ENCODE assay signal across 1 cellular context in the genomic region with DNA sequence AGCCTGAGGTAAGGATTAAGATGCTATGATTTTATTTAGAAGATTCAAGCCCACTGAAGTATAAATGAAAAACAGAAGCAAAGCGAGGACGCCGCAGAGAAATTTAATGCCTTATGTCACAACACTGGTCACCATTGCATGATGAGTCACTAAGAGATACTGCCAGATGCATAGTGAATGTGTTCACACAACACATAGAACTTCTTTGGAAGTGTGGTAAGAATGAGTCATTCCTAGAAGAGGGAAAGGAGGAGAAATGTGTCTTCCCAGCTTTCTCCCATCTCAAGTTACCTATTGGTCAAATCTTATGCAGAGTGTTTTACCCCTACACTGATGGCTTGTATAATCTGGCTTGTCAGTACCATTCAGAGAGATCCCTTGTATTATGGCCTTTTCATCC.
A peak's percentile ranks its signal among the peaks of the same experiment; 100 is the strongest.
TF ChIP-seq lines count a peak whose summit lies in the region.

No MANE protein-coding gene starts in this region.

TF ChIP-seq in HEK293, 187 proteins besides CTCF, POLR2A, EP300 and RAD21 (continued from another document and continues in another):
- TF ChIP-seq ZNF548 (tag by site-specific recombination; IDR thresholded peaks at IDR 0.05) = no peak
- no peak for TF ChIP-seq ZNF76 (tag by site-specific recombination; IDR thresholded peaks at IDR 0.05; ENCODE audit: borderline replicate concordance, low read depth)
- TF ChIP-seq ZNF571 (tag by site-specific recombination; IDR thresholded peaks at IDR 0.05) = no peak
- TF ChIP-seq ZSCAN23 (tag by site-specific recombination; IDR thresholded peaks at IDR 0.05) = 0 out of 2 replicates have a peak, but pooled peaks have one; percentile 30
- no peak for TF ChIP-seq ZNF423 (tag by site-specific recombination; IDR thresholded peaks at IDR 0.05)
- no peak for TF ChIP-seq ZNF768 (tag by site-specific recombination; IDR thresholded peaks at IDR 0.05)
- no peak for TF ChIP-seq ZNF140 (tag by site-specific recombination; IDR thresholded peaks at IDR 0.05)
- TF ChIP-seq ZNF354C (tag by site-specific recombination; IDR thresholded peaks at IDR 0.05; ENCODE audit: borderline replicate concordance, low read depth) = no peak
- no peak for TF ChIP-seq SETDB1 (IDR thresholded peaks at IDR 0.05; ENCODE audit: insufficient read length, low read length)
- TF ChIP-seq, protein P1, sequence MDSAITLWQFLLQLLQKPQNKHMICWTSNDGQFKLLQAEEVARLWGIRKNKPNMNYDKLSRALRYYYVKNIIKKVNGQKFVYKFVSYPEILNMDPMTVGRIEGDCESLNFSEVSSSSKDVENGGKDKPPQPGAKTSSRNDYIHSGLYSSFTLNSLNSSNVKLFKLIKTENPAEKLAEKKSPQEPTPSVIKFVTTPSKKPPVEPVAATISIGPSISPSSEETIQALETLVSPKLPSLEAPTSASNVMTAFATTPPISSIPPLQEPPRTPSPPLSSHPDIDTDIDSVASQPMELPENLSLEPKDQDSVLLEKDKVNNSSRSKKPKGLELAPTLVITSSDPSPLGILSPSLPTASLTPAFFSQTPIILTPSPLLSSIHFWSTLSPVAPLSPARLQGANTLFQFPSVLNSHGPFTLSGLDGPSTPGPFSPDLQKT (IDR thresholded peaks at IDR 0.05; ENCODE audit: borderline replicate concordance, low read depth, low read length) = no peak
- no peak for TF ChIP-seq ZNF266 (tag by site-specific recombination; IDR thresholded peaks at IDR 0.05; ENCODE audit: low read depth)
- no peak for TF ChIP-seq YY2 (tag by site-specific recombination; IDR thresholded peaks at IDR 0.05)
- no peak for TF ChIP-seq ZIC2 (tag by site-specific recombination; IDR thresholded peaks at IDR 0.05)
- TF ChIP-seq ZNF501 (tag by site-specific recombination; IDR thresholded peaks at IDR 0.05) = no peak
- TF ChIP-seq, protein P2, sequence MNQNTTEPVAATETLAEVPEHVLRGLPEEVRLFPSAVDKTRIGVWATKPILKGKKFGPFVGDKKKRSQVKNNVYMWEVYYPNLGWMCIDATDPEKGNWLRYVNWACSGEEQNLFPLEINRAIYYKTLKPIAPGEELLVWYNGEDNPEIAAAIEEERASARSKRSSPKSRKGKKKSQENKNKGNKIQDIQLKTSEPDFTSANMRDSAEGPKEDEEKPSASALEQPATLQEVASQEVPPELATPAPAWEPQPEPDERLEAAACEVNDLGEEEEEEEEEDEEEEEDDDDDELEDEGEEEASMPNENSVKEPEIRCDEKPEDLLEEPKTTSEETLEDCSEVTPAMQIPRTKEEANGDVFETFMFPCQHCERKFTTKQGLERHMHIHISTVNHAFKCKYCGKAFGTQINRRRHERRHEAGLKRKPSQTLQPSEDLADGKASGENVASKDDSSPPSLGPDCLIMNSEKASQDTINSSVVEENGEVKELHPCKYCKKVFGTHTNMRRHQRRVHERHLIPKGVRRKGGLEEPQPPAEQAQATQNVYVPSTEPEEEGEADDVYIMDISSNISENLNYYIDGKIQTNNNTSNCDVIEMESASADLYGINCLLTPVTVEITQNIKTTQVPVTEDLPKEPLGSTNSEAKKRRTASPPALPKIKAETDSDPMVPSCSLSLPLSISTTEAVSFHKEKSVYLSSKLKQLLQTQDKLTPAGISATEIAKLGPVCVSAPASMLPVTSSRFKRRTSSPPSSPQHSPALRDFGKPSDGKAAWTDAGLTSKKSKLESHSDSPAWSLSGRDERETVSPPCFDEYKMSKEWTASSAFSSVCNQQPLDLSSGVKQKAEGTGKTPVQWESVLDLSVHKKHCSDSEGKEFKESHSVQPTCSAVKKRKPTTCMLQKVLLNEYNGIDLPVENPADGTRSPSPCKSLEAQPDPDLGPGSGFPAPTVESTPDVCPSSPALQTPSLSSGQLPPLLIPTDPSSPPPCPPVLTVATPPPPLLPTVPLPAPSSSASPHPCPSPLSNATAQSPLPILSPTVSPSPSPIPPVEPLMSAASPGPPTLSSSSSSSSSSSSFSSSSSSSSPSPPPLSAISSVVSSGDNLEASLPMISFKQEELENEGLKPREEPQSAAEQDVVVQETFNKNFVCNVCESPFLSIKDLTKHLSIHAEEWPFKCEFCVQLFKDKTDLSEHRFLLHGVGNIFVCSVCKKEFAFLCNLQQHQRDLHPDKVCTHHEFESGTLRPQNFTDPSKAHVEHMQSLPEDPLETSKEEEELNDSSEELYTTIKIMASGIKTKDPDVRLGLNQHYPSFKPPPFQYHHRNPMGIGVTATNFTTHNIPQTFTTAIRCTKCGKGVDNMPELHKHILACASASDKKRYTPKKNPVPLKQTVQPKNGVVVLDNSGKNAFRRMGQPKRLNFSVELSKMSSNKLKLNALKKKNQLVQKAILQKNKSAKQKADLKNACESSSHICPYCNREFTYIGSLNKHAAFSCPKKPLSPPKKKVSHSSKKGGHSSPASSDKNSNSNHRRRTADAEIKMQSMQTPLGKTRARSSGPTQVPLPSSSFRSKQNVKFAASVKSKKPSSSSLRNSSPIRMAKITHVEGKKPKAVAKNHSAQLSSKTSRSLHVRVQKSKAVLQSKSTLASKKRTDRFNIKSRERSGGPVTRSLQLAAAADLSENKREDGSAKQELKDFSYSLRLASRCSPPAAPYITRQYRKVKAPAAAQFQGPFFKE (tag by site-specific recombination; IDR thresholded peaks at IDR 0.05; ENCODE audit: borderline replicate concordance) = no peak
- TF ChIP-seq, protein P3, sequence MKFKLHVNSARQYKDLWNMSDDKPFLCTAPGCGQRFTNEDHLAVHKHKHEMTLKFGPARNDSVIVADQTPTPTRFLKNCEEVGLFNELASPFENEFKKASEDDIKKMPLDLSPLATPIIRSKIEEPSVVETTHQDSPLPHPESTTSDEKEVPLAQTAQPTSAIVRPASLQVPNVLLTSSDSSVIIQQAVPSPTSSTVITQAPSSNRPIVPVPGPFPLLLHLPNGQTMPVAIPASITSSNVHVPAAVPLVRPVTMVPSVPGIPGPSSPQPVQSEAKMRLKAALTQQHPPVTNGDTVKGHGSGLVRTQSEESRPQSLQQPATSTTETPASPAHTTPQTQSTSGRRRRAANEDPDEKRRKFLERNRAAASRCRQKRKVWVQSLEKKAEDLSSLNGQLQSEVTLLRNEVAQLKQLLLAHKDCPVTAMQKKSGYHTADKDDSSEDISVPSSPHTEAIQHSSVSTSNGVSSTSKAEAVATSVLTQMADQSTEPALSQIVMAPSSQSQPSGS (tag by site-specific recombination; IDR thresholded peaks at IDR 0.05; ENCODE audit: low read depth) = no peak
- TF ChIP-seq ZNF596 (tag by site-specific recombination; IDR thresholded peaks at IDR 0.05) = no peak
- TF ChIP-seq ZNF558 (tag by site-specific recombination; IDR thresholded peaks at IDR 0.05) = 0 out of 2 replicates have a peak, but pooled peaks have one; percentile 28
- no peak for TF ChIP-seq REPIN1 (tag by site-specific recombination; IDR thresholded peaks at IDR 0.05; ENCODE audit: low read depth)
- TF ChIP-seq, protein P4, sequence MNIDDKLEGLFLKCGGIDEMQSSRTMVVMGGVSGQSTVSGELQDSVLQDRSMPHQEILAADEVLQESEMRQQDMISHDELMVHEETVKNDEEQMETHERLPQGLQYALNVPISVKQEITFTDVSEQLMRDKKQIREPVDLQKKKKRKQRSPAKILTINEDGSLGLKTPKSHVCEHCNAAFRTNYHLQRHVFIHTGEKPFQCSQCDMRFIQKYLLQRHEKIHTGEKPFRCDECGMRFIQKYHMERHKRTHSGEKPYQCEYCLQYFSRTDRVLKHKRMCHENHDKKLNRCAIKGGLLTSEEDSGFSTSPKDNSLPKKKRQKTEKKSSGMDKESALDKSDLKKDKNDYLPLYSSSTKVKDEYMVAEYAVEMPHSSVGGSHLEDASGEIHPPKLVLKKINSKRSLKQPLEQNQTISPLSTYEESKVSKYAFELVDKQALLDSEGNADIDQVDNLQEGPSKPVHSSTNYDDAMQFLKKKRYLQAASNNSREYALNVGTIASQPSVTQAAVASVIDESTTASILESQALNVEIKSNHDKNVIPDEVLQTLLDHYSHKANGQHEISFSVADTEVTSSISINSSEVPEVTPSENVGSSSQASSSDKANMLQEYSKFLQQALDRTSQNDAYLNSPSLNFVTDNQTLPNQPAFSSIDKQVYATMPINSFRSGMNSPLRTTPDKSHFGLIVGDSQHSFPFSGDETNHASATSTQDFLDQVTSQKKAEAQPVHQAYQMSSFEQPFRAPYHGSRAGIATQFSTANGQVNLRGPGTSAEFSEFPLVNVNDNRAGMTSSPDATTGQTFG (tag by site-specific recombination; IDR thresholded peaks at IDR 0.05; ENCODE audit: borderline replicate concordance) = no peak
- no peak for TF ChIP-seq GLIS2 (tag by site-specific recombination; IDR thresholded peaks at IDR 0.05)
- TF ChIP-seq ZBTB21 (tag by site-specific recombination; IDR thresholded peaks at IDR 0.05) = no peak
- no peak for TF ChIP-seq ZNF514 (tag by site-specific recombination; IDR thresholded peaks at IDR 0.05)
- TF ChIP-seq, protein P5, sequence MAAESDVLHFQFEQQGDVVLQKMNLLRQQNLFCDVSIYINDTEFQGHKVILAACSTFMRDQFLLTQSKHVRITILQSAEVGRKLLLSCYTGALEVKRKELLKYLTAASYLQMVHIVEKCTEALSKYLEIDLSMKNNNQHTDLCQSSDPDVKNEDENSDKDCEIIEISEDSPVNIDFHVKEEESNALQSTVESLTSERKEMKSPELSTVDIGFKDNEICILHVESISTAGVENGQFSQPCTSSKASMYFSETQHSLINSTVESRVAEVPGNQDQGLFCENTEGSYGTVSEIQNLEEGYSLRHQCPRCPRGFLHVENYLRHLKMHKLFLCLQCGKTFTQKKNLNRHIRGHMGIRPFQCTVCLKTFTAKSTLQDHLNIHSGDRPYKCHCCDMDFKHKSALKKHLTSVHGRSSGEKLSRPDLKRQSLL (tag by site-specific recombination; IDR thresholded peaks at IDR 0.05) = no peak
- TF ChIP-seq WT1 (tag by site-specific recombination; IDR thresholded peaks at IDR 0.05) = no peak
- TF ChIP-seq ZNF830 (tag by site-specific recombination; IDR thresholded peaks at IDR 0.05; ENCODE audit: low read depth) = no peak
- TF ChIP-seq GLI4 (tag by site-specific recombination; IDR thresholded peaks at IDR 0.05) = no peak
- TF ChIP-seq, protein P6, sequence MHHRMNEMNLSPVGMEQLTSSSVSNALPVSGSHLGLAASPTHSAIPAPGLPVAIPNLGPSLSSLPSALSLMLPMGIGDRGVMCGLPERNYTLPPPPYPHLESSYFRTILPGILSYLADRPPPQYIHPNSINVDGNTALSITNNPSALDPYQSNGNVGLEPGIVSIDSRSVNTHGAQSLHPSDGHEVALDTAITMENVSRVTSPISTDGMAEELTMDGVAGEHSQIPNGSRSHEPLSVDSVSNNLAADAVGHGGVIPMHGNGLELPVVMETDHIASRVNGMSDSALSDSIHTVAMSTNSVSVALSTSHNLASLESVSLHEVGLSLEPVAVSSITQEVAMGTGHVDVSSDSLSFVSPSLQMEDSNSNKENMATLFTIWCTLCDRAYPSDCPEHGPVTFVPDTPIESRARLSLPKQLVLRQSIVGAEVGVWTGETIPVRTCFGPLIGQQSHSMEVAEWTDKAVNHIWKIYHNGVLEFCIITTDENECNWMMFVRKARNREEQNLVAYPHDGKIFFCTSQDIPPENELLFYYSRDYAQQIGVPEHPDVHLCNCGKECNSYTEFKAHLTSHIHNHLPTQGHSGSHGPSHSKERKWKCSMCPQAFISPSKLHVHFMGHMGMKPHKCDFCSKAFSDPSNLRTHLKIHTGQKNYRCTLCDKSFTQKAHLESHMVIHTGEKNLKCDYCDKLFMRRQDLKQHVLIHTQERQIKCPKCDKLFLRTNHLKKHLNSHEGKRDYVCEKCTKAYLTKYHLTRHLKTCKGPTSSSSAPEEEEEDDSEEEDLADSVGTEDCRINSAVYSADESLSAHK (tag by site-specific recombination; IDR thresholded peaks at IDR 0.05) = no peak
- TF ChIP-seq ZNF777 (tag by site-specific recombination; IDR thresholded peaks at IDR 0.05; ENCODE audit: borderline replicate concordance) = no peak
- TF ChIP-seq ZNF394 (tag by site-specific recombination; IDR thresholded peaks at IDR 0.05; ENCODE audit: borderline replicate concordance) = peak; percentile 52; the same call in 1 of the 2 replicates
- TF ChIP-seq PRDM1 (tag by site-specific recombination; IDR thresholded peaks at IDR 0.05) = peak; percentile 90
- TF ChIP-seq, protein P7, sequence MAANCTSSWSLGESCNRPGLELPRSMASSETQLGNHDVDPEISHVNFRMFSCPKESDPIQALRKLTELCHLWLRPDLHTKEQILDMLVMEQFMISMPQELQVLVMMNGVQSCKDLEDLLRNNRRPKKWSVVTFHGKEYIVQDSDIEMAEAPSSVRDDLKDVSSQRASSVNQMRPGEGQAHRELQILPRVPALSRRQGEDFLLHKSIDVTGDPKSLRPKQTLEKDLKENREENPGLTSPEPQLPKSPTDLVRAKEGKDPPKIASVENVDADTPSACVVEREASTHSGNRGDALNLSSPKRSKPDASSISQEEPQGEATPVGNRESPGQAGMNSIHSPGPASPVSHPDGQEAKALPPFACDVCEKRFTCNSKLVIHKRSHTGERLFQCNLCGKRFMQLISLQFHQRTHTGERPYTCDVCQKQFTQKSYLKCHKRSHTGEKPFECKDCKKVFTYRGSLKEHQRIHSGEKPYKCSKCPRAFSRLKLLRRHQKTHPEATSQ (tag by site-specific recombination; IDR thresholded peaks at IDR 0.05) = no peak
- TF ChIP-seq ZNF658 (tag by site-specific recombination; IDR thresholded peaks at IDR 0.05) = no peak
- TF ChIP-seq ZNF211 (tag by site-specific recombination; IDR thresholded peaks at IDR 0.05; ENCODE audit: low read depth) = no peak
- no peak for TF ChIP-seq ZNF23 (tag by site-specific recombination; IDR thresholded peaks at IDR 0.05; ENCODE audit: borderline replicate concordance)
- TF ChIP-seq ZNF311 (tag by site-specific recombination; IDR thresholded peaks at IDR 0.05; ENCODE audit: borderline replicate concordance) = no peak
- no peak for TF ChIP-seq GLIS1 (tag by site-specific recombination; IDR thresholded peaks at IDR 0.05)
- 0 out of 2 replicates have a peak, but pooled peaks have one; percentile 10 for TF ChIP-seq ZNF239 (tag by site-specific recombination; IDR thresholded peaks at IDR 0.05)
- TF ChIP-seq, protein P8, sequence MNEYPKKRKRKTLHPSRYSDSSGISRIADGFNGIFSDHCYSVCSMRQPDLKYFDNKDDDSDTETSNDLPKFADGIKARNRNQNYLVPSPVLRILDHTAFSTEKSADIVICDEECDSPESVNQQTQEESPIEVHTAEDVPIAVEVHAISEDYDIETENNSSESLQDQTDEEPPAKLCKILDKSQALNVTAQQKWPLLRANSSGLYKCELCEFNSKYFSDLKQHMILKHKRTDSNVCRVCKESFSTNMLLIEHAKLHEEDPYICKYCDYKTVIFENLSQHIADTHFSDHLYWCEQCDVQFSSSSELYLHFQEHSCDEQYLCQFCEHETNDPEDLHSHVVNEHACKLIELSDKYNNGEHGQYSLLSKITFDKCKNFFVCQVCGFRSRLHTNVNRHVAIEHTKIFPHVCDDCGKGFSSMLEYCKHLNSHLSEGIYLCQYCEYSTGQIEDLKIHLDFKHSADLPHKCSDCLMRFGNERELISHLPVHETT (tag by site-specific recombination; IDR thresholded peaks at IDR 0.05) = peak; percentile 71; the same call in 1 of the 2 replicates
- TF ChIP-seq ZNF621 (tag by site-specific recombination; IDR thresholded peaks at IDR 0.05) = no peak
- TF ChIP-seq YY1 (tag by site-specific recombination; IDR thresholded peaks at IDR 0.05) = no peak
- no peak for TF ChIP-seq ZNF350 (tag by site-specific recombination; IDR thresholded peaks at IDR 0.05)
- no peak for TF ChIP-seq ZNF114 (tag by site-specific recombination; IDR thresholded peaks at IDR 0.05)
- peak; percentile 63 for TF ChIP-seq KLF8 (tag by site-specific recombination; IDR thresholded peaks at IDR 0.05)
- TF ChIP-seq ZNF121 (tag by site-specific recombination; IDR thresholded peaks at IDR 0.05) = no peak
